Comparison of ENCODE assay signal across 37 cellular contexts in genomic region chr12:110819646-110820045, GRCh38. TPM values are rescaled to one million over a fixed set of nuclear protein-coding genes. Genes with fewer than 3 reads are reported as not detected.
"Had no signal": no experiment of that assay in that cellular context is flagged by ENCODE, and none has a peak within 500 bp of the region (broad histone marks: within the 10 kb centered on the region; RNA-seq: fewer than 3 reads in every experiment).

No MANE protein-coding gene starts in this region.

- H3K9me3 Mint-ChIP-seq: activated B cell treated with CpG ODN at 0.5 μM for 24 hours; activated CD4-positive, alpha-beta memory T cell treated with anti-CD3 and anti-CD28 coated beads for 36 hours; activated CD8-positive, alpha-beta T cell treated with anti-CD3 and anti-CD28 coated beads for 36 hours; activated naive CD4-positive, alpha-beta T cell treated with anti-CD3 and anti-CD28 coated beads for 36 hours; activated T-helper 1 cell treated with anti-CD3 and anti-CD28 coated beads, Interleukin-12 subunit alpha, Interleukin-12 subunit beta, Interleukin-2, Interleukin-4 antibody, amounts not matched to agents 30 ng/mL and 10 ng/mL and 1 ng/mL, durations not matched to agents 14 hours and 24 hours and 36 hours; activated T-helper 17 cell treated with anti-CD3 and anti-CD28 coated beads, Interleukin-2, amount 50 U/mL, for 72 hours; T-helper 2 cell treated with Interferon-gamma antibody and Interleukin-4, amounts not matched to agents 5 μg/mL and 100 μg/mL, for 36 hours had no signal

- H3K36me3 ChIP-seq: adrenal gland, brain microvascular endothelial cell, breast epithelium had no signal

- DNase-seq: activated B cell treated with CpG ODN at 0.5 μM for 24 hours; activated CD4-positive, alpha-beta memory T cell treated with anti-CD3 and anti-CD28 coated beads for 36 hours; activated CD4-positive, alpha-beta T cell treated with anti-CD3 and anti-CD28 coated beads for 4 hours; activated CD4-positive, alpha-beta T cell treated with anti-CD3 and anti-CD28 coated beads, Interleukin-2, amount 10 ng/mL, durations not matched to agents 24 days and 14 days; activated CD4-positive, alpha-beta T cell treated with anti-CD3 and anti-CD28 coated beads, Interleukin-2, amount 50 U/mL, for 1 hour; activated CD4-positive, alpha-beta T cell treated with anti-CD3 and anti-CD28 coated beads, Interleukin-2, amount 50 U/mL, for 4 hours; activated CD4-positive, CD25-positive, alpha-beta regulatory T cell treated with anti-CD3 and anti-CD28 coated beads, Interleukin-2, amount 50 U/mL, for 72 hours; activated CD8-positive, alpha-beta memory T cell treated with anti-CD3 and anti-CD28 coated beads, Interleukin-2, amount 50 U/mL, for 4 hours; activated CD8-positive, alpha-beta T cell treated with anti-CD3 and anti-CD28 coated beads for 36 hours; activated effector memory CD4-positive, alpha-beta T cell treated with anti-CD3 and anti-CD28 coated beads, Interleukin-2, amount 50 U/mL, for 16 hours; activated gamma-delta T cell treated with Interleukin-2 at 50 U/mL for 16 hours; activated naive CD4-positive, alpha-beta T cell; activated naive CD4-positive, alpha-beta T cell treated with anti-CD3 and anti-CD28 coated beads for 36 hours; activated naive CD4-positive, alpha-beta T cell treated with anti-CD3 and anti-CD28 coated beads, Interleukin-2, amount 50 U/mL, for 16 hours; activated naive CD8-positive, alpha-beta T cell treated with anti-CD3 and anti-CD28 coated beads for 36 hours; activated T-cell treated with anti-CD3 and anti-CD28 coated beads for 4 hours; activated T-cell treated with anti-CD3 and anti-CD28 coated beads, Interleukin-2, amount 50 U/mL, for 1 hour; activated T-cell treated with anti-CD3 and anti-CD28 coated beads, Interleukin-2, amount 50 U/mL, for 48 hours; adrenal gland; amniotic stem cell; aorta; body of pancreas; brain microvascular endothelial cell; central memory CD4-positive, alpha-beta T cell; T-helper 1 cell; T-helper 2 cell; T-helper 9 cell had no signal

- H3K4me1 Mint-ChIP-seq: activated B cell treated with CpG ODN at 0.5 μM for 24 hours; activated T-helper 17 cell treated with anti-CD3 and anti-CD28 coated beads, Interleukin-2, amount 50 U/mL, for 72 hours had no signal

- H3K36me3 Mint-ChIP-seq: activated CD4-positive, alpha-beta memory T cell treated with anti-CD3 and anti-CD28 coated beads for 36 hours; activated naive CD4-positive, alpha-beta T cell treated with anti-CD3 and anti-CD28 coated beads, Interleukin-2, amount 50 U/mL, for 72 hours; activated naive CD8-positive, alpha-beta T cell treated with anti-CD3 and anti-CD28 coated beads for 36 hours had no signal

- H3K27me3 Mint-ChIP-seq: activated B cell treated with CpG ODN at 0.5 μM for 24 hours; activated CD4-positive, alpha-beta memory T cell treated with anti-CD3 and anti-CD28 coated beads for 36 hours; activated T-helper 17 cell treated with anti-CD3 and anti-CD28 coated beads, Interleukin-2, amount 50 U/mL, for 72 hours had no signal

- H3K4me1 ChIP-seq: adrenal gland, body of pancreas, breast epithelium had no signal

- H3K4me3 ChIP-seq: adrenal gland, body of pancreas, breast epithelium had no signal

- H3K27ac Mint-ChIP-seq: activated B cell treated with CpG ODN at 0.5 μM for 24 hours; activated CD4-positive, alpha-beta memory T cell treated with anti-CD3 and anti-CD28 coated beads for 36 hours; activated CD4-positive, alpha-beta T cell treated with anti-CD3 and anti-CD28 coated beads, Interleukin-2, amount 10 ng/mL, durations not matched to agents 24 days and 14 days; activated CD8-positive, alpha-beta T cell treated with anti-CD3 and anti-CD28 coated beads for 36 hours; activated naive CD4-positive, alpha-beta T cell treated with anti-CD3 and anti-CD28 coated beads for 36 hours; activated naive CD4-positive, alpha-beta T cell treated with anti-CD3 and anti-CD28 coated beads, Interleukin-2, amount 50 U/mL, for 72 hours; activated naive CD8-positive, alpha-beta T cell treated with anti-CD3 and anti-CD28 coated beads for 36 hours; activated T-helper 1 cell treated with anti-CD3 and anti-CD28 coated beads, Interleukin-12 subunit alpha, Interleukin-12 subunit beta, Interleukin-2, Interleukin-4 antibody, amounts not matched to agents 30 ng/mL and 10 ng/mL and 1 ng/mL, durations not matched to agents 14 hours and 24 hours and 36 hours; activated T-helper 17 cell treated with anti-CD3 and anti-CD28 coated beads, Interleukin-2, amount 50 U/mL, for 72 hours; T-helper 1 cell treated with Interleukin-12 subunit alpha and Interleukin-12 subunit beta and Interleukin-4 antibody, amounts not matched to agents 30 μg/mL and 1 μg/mL, for 36 hours; T-helper 2 cell treated with Interferon-gamma antibody and Interleukin-4, amounts not matched to agents 5 μg/mL and 100 μg/mL, for 36 hours had no signal

- H3K4me3 Mint-ChIP-seq: activated B cell treated with CpG ODN at 0.5 μM for 24 hours; activated CD4-positive, alpha-beta memory T cell treated with anti-CD3 and anti-CD28 coated beads for 36 hours; activated CD4-positive, alpha-beta T cell treated with anti-CD3 and anti-CD28 coated beads, Interleukin-2, amount 10 ng/mL, durations not matched to agents 24 days and 14 days; activated CD8-positive, alpha-beta T cell treated with anti-CD3 and anti-CD28 coated beads for 36 hours; activated naive CD4-positive, alpha-beta T cell treated with anti-CD3 and anti-CD28 coated beads for 36 hours; activated naive CD8-positive, alpha-beta T cell treated with anti-CD3 and anti-CD28 coated beads for 36 hours; activated T-helper 1 cell treated with anti-CD3 and anti-CD28 coated beads, Interleukin-12 subunit alpha, Interleukin-12 subunit beta, Interleukin-2, Interleukin-4 antibody, amounts not matched to agents 30 ng/mL and 10 ng/mL and 1 ng/mL, durations not matched to agents 14 hours and 24 hours and 36 hours; activated T-helper 17 cell treated with anti-CD3 and anti-CD28 coated beads, Interleukin-2, amount 50 U/mL, for 72 hours; T-helper 1 cell treated with Interleukin-12 subunit alpha and Interleukin-12 subunit beta and Interleukin-4 antibody, amounts not matched to agents 30 μg/mL and 1 μg/mL, for 36 hours; T-helper 2 cell treated with Interferon-gamma antibody and Interleukin-4, amounts not matched to agents 5 μg/mL and 100 μg/mL, for 36 hours had no signal

- H3K9me3 ChIP-seq: adrenal gland, body of pancreas, breast epithelium had no signal

- ATAC-seq: activated CD8-positive, alpha-beta T cell treated with anti-CD3 and anti-CD28 coated beads for 36 hours; activated naive CD4-positive, alpha-beta T cell treated with anti-CD3 and anti-CD28 coated beads, Interleukin-2, amount 50 U/mL, for 72 hours; activated T-helper 17 cell treated with anti-CD3 and anti-CD28 coated beads, Interleukin-2, amount 50 U/mL, for 72 hours; body of pancreas had no signal

- H3K27me3 ChIP-seq: adrenal gland, body of pancreas, brain microvascular endothelial cell, breast epithelium had no signal

- H3K27ac ChIP-seq: adrenal gland, body of pancreas, brain microvascular endothelial cell, breast epithelium, VCaP had no signal

RNA-seq across cellular contexts. Expression of gene CCDC63, which starts 27.1 kb away (rescaled TPM):
- total RNA-seq: activated B cell treated with CpG ODN at 0.5 μM for 24 hours; activated CD4-positive, alpha-beta memory T cell treated with anti-CD3 and anti-CD28 coated beads for 36 hours; activated CD4-positive, alpha-beta T cell treated with anti-CD3 and anti-CD28 coated beads, Interleukin-2, amount 10 ng/mL, durations not matched to agents 24 days and 14 days; activated CD8-positive, alpha-beta memory T cell treated with anti-CD3 and anti-CD28 coated beads for 36 hours; activated CD8-positive, alpha-beta T cell treated with anti-CD3 and anti-CD28 coated beads for 36 hours; activated naive CD4-positive, alpha-beta T cell treated with anti-CD3 and anti-CD28 coated beads for 36 hours; activated naive CD4-positive, alpha-beta T cell treated with anti-CD3 and anti-CD28 coated beads, Interleukin-2, amount 50 U/mL, for 72 hours; activated naive CD8-positive, alpha-beta T cell treated with anti-CD3 and anti-CD28 coated beads for 36 hours; activated T-helper 1 cell treated with anti-CD3 and anti-CD28 coated beads, Interleukin-12 subunit alpha, Interleukin-12 subunit beta, Interleukin-2, Interleukin-4 antibody, amounts not matched to agents 30 ng/mL and 10 ng/mL and 1 ng/mL, durations not matched to agents 14 hours and 24 hours and 36 hours; activated T-helper 17 cell treated with anti-CD3 and anti-CD28 coated beads, Interleukin-2, amount 50 U/mL, for 72 hours; adrenal gland; aorta; body of pancreas; breast epithelium; cardiac septum; cerebellum had no signal
- polyA plus RNA-seq: adrenal gland, aorta had no signal
